26 cellular contexts compared by ENCODE assay signal in the genomic region with DNA sequence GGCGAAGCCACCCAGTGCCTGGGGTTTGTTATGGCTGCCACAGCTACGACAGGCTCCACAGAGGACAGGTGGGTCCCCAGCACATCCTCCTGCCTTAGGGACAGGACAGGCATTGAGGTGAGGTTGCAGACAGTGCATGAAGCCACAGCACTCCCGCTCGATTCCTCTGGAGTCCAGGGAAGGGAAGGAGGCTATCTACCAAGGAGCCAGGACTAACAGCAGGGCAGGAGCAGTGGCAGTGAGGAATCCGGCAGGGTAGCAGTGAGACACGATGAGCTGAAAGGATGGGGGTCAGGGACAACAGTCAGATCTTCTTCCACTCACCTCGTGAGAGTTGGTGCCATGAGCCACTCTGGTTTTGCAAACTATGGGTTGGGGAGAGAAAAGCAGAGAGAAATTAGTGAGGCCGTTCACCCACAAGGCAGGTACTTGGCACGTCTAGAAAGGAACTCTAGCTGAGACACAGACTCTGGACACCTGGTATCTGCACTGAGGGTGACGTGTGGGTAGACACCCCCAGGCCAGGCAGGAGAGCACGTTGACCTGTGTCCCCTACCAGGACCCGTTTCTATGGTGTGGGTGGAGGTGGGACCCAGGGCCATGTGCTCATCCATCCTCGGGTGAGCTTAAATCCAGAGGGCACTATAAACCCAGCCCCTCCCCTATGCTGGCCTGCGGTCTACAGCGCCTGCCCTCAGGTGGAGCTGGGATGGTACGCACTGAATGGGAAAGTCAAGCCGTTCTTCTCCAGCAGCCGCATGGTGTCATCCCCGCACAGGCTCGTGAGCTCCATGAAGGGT. TPM values are rescaled to one million over a fixed set of nuclear protein-coding genes. Genes with fewer than 3 reads are reported as not detected.
DNase-seq lines count a peak whose midpoint lies in the region; ATAC-seq and TF ChIP-seq lines count a peak whose summit lies in the region.
"Had no signal": no experiment of that assay in that cellular context is flagged by ENCODE, and none has a peak within 500 bp of the region (broad histone marks: within the 10 kb centered on the region; RNA-seq: fewer than 3 reads in every experiment).

No MANE protein-coding gene starts in this region.

- peak; percentile 32 for DNase-seq in Right ventricle myocardium superior
- DNase-seq in heart right ventricle, result no peak
- DNase-seq in SJSA1 (ENCODE audit: low read depth in 1 of 2, low spot score in 2 of 2), result no peak
- no peak for DNase-seq in right atrium auricular region (ENCODE audit: low spot score)
- DNase-seq in substantia nigra (lab: John Stamatoyannopoulos, UW), result no peak
- DNase-seq in DMS153 treated with DMSO at 0.1 percent for 48 hours (lab: John Stamatoyannopoulos, UW; ENCODE audit: unreplicated experiment), result no peak
- no peak for DNase-seq in HPDE6-E6E7 (ENCODE audit: extremely low spot score)
- DNase-seq: ACHN; activated CD4-positive, alpha-beta T cell treated with anti-CD3 and anti-CD28 coated beads, Interleukin-2, amount 10 ng/mL, durations not matched to agents 7 days and 5 days; activated T-cell treated with anti-CD3 and anti-CD28 coated beads, Interleukin-2, amount 50 U/mL, for 4 hours; adrenal gland; BE2C; hypothalamus; left colon; mesenchymal stem cell; NCI-H1436 treated with DMSO at 0.1 percent for 48 hours; NCI-H2107; NCI-H748 treated with DMSO at 0.1 percent for 48 hours; stimulated activated CD4-positive, alpha-beta T cell treated with anti-CD3 and anti-CD28 coated beads, Interleukin-2, amount 100 ng/mL, for 24 hours; stimulated activated CD8-positive, alpha-beta memory T cell treated with anti-CD3 and anti-CD28 coated beads, Interleukin-4, amount 100 ng/mL, for 48 hours had no signal

- intact Hi-C loops in Right ventricle myocardium superior (cut with DNase I) (no loop called here), heart right ventricle (cut with DNase I) (no loop called here)

- 95% methylated on average over 20 of the region's 20 CpGs for WGBS in heart right ventricle, 2 donors

- H3K4me3 ChIP-seq in heart right ventricle (no peak overlapping the region), SJSA1 (no peak overlapping the region), right atrium auricular region (no peak overlapping the region)
- H3K4me3 ChIP-seq: adrenal gland, tibial nerve had no signal

- H3K27ac ChIP-seq in heart right ventricle (peak overlapping the region in 4 of 10 donors; percentile 68 to 84 (median 76)), SJSA1 (peak overlapping the region; percentile 79), right atrium auricular region (peak overlapping the region; percentile 12 to 83), substantia nigra (ENCODE audit: low read depth, low read length, poor library complexity, severe bottlenecking) (peak overlapping the region; percentile 94)
- H3K27ac ChIP-seq: parathyroid adenoma had no signal

- H3K9me3 ChIP-seq in heart right ventricle, result no peaks in the 10 kb centered on the region
- H3K9me3 ChIP-seq in SJSA1 (replicated peaks), result no peaks in the 10 kb centered on the region
- no peaks in the 10 kb centered on the region for H3K9me3 ChIP-seq in right atrium auricular region
- H3K9me3 ChIP-seq: adrenal gland, BE2C, tibial nerve had no signal

- no peak for TF ChIP-seq CTCF in heart right ventricle (IDR thresholded peaks at IDR 0.05)
- no peak for TF ChIP-seq CTCF in right atrium auricular region (IDR thresholded peaks at IDR 0.05)

- H3K36me3 ChIP-seq in heart right ventricle, result peaks cover 0 to 48% (median 8%) of the 10 kb centered on the region in 9 donors
- peaks cover 40% of the 10 kb centered on the region for H3K36me3 ChIP-seq in SJSA1
- peaks cover 25% of the 10 kb centered on the region for H3K36me3 ChIP-seq in right atrium auricular region

- no peaks in the 10 kb centered on the region for H3K27me3 ChIP-seq in heart right ventricle
- no peaks in the 10 kb centered on the region for H3K27me3 ChIP-seq in SJSA1 (replicated peaks)
- no peaks in the 10 kb centered on the region for H3K27me3 ChIP-seq in right atrium auricular region
- H3K27me3 ChIP-seq: adrenal gland, BE2C, tibial nerve had no signal

- H3K4me1 ChIP-seq in heart right ventricle (peaks cover 7 to 55% (median 35%) of the 10 kb centered on the region in 9 donors), SJSA1 (replicated peaks) (peaks cover 54% of the 10 kb centered on the region), right atrium auricular region (peaks cover 0 to 34% of the 10 kb centered on the region in 2 donors)

- ATAC-seq in Right ventricle myocardium superior (ENCODE audit: poor library complexity) (no peak), heart right ventricle (no peak), GM19351 (IDR thresholded peaks at IDR 0.05; ENCODE audit: unreplicated experiment) (no peak)
- ATAC-seq: activated T-cell treated with anti-CD3 and anti-CD28 coated beads, Interleukin-2, amount 50 U/mL, for 4 hours; left colon; Panc1 had no signal

RNA-seq across cellular contexts. Expression of a gene that starts 39.3 kb away (rescaled TPM):
- total RNA-seq in Right ventricle myocardium superior, result not detected
- not detected for total RNA-seq in heart right ventricle
- under 1 TPM in 1 of 2 donors, not detected in 1; 0.14 TPM for polyA plus RNA-seq in heart right ventricle
- total RNA-seq in SJSA1 (2014; rRNA removed; shearing (Covaris generic)), result not detected in 2 replicates
- total RNA-seq in right atrium auricular region, result not detected
- total RNA-seq: activated CD4-positive, alpha-beta T cell treated with anti-CD3 and anti-CD28 coated beads, Interleukin-2, amount 10 ng/mL, durations not matched to agents 7 days and 5 days; endothelial cell of umbilical vein; fibroblast of lung; tibial nerve had no signal
- polyA plus RNA-seq: endothelial cell of umbilical vein, fibroblast of lung had no signal
